1 cellular context compared by ENCODE assay signal in the genomic region with DNA sequence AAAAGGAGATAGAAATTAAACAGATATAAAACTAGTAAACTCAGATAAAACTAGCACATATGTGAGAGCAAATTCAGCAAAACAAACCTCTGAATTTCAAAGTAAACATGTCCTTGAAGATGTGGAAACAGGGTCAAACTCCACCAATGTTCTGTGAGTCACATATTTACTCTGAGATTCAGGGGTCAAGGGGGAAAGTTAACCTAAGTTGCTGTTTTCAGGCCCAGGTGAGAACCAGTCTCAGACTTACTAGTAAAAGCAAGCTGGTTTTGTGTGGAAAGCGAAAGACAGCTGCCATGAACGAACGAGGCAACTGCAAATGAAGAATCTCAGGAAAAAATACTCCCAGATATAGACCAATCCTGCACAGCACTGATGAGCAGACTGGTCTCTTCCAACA.
TF ChIP-seq lines count a peak whose summit lies in the region.

No MANE protein-coding gene starts in this region.

TF ChIP-seq in HepG2, 621 proteins besides CTCF, POLR2A, EP300 and RAD21 (continued from another document and continues in another):
- TF ChIP-seq, protein P1, sequence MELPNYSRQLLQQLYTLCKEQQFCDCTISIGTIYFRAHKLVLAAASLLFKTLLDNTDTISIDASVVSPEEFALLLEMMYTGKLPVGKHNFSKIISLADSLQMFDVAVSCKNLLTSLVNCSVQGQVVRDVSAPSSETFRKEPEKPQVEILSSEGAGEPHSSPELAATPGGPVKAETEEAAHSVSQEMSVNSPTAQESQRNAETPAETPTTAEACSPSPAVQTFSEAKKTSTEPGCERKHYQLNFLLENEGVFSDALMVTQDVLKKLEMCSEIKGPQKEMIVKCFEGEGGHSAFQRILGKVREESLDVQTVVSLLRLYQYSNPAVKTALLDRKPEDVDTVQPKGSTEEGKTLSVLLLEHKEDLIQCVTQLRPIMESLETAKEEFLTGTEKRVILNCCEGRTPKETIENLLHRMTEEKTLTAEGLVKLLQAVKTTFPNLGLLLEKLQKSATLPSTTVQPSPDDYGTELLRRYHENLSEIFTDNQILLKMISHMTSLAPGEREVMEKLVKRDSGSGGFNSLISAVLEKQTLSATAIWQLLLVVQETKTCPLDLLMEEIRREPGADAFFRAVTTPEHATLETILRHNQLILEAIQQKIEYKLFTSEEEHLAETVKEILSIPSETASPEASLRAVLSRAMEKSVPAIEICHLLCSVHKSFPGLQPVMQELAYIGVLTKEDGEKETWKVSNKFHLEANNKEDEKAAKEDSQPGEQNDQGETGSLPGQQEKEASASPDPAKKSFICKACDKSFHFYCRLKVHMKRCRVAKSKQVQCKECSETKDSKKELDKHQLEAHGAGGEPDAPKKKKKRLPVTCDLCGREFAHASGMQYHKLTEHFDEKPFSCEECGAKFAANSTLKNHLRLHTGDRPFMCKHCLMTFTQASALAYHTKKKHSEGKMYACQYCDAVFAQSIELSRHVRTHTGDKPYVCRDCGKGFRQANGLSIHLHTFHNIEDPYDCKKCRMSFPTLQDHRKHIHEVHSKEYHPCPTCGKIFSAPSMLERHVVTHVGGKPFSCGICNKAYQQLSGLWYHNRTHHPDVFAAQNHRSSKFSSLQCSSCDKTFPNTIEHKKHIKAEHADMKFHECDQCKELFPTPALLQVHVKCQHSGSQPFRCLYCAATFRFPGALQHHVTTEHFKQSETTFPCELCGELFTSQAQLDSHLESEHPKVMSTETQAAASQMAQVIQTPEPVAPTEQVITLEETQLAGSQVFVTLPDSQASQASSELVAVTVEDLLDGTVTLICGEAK (IDR thresholded peaks at IDR 0.05) = no peak
- TF ChIP-seq, protein P1 (CRISPR knock-in tag; IDR thresholded peaks at IDR 0.05) = no peak
- no peak for TF ChIP-seq HNRNPL (IDR thresholded peaks at IDR 0.05; ENCODE audit: low read depth, low read length)
- no peak for TF ChIP-seq ZBTB42 (CRISPR knock-in tag; IDR thresholded peaks at IDR 0.05)
- peak; percentile 35; the same call in 1 of the 2 replicates for TF ChIP-seq ZNF232 (CRISPR knock-in tag; IDR thresholded peaks at IDR 0.05; ENCODE audit: borderline replicate concordance)
- TF ChIP-seq SP2 (CRISPR knock-in tag; IDR thresholded peaks at IDR 0.05) = no peak
- no peak for TF ChIP-seq TIGD3 (CRISPR knock-in tag; IDR thresholded peaks at IDR 0.05; ENCODE audit: borderline replicate concordance)
- no peak for TF ChIP-seq NFKB2 (CRISPR knock-in tag; IDR thresholded peaks at IDR 0.05; ENCODE audit: borderline replicate concordance)
- no peak for TF ChIP-seq ZNF224 (CRISPR knock-in tag; IDR thresholded peaks at IDR 0.05)
- TF ChIP-seq, protein P2, sequence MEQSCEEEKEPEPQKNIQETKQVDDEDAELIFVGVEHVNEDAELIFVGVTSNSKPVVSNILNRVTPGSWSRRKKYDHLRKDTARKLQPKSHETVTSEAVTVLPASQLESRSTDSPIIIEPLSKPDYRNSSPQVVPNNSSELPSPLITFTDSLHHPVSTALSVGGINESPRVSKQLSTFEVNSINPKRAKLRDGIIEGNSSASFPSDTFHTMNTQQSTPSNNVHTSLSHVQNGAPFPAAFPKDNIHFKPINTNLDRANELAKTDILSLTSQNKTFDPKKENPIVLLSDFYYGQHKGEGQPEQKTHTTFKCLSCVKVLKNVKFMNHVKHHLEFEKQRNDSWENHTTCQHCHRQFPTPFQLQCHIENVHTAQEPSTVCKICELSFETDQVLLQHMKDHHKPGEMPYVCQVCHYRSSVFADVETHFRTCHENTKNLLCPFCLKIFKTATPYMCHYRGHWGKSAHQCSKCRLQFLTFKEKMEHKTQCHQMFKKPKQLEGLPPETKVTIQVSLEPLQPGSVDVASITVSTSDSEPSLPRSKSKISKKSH (CRISPR knock-in tag; IDR thresholded peaks at IDR 0.05; ENCODE audit: borderline replicate concordance) = no peak
- no peak for TF ChIP-seq ZNF691 (CRISPR knock-in tag; IDR thresholded peaks at IDR 0.05; ENCODE audit: borderline replicate concordance, low read depth)
- TF ChIP-seq MAFG (CRISPR knock-in tag; IDR thresholded peaks at IDR 0.05) = no peak
- no peak for TF ChIP-seq MAFF (IDR thresholded peaks at IDR 0.05; ENCODE audit: low read depth, low read length)
- TF ChIP-seq, protein P3, sequence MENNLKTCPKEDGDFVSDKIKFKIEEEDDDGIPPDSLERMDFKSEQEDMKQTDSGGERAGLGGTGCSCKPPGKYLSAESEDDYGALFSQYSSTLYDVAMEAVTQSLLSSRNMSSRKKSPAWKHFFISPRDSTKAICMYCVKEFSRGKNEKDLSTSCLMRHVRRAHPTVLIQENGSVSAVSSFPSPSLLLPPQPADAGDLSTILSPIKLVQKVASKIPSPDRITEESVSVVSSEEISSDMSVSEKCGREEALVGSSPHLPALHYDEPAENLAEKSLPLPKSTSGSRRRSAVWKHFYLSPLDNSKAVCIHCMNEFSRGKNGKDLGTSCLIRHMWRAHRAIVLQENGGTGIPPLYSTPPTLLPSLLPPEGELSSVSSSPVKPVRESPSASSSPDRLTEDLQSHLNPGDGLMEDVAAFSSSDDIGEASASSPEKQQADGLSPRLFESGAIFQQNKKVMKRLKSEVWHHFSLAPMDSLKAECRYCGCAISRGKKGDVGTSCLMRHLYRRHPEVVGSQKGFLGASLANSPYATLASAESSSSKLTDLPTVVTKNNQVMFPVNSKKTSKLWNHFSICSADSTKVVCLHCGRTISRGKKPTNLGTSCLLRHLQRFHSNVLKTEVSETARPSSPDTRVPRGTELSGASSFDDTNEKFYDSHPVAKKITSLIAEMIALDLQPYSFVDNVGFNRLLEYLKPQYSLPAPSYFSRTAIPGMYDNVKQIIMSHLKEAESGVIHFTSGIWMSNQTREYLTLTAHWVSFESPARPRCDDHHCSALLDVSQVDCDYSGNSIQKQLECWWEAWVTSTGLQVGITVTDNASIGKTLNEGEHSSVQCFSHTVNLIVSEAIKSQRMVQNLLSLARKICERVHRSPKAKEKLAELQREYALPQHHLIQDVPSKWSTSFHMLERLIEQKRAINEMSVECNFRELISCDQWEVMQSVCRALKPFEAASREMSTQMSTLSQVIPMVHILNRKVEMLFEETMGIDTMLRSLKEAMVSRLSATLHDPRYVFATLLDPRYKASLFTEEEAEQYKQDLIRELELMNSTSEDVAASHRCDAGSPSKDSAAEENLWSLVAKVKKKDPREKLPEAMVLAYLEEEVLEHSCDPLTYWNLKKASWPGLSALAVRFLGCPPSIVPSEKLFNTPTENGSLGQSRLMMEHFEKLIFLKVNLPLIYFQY (CRISPR knock-in tag; IDR thresholded peaks at IDR 0.05; ENCODE audit: borderline replicate concordance) = 0 out of 2 replicates have a peak, but pooled peaks have one; percentile 54
- peak; percentile 81 for TF ChIP-seq POGZ (CRISPR knock-in tag; IDR thresholded peaks at IDR 0.05)
- peak; percentile 88; the same call in 1 of the 2 replicates for TF ChIP-seq SALL1 (CRISPR knock-in tag; IDR thresholded peaks at IDR 0.05)
- TF ChIP-seq, protein P4, sequence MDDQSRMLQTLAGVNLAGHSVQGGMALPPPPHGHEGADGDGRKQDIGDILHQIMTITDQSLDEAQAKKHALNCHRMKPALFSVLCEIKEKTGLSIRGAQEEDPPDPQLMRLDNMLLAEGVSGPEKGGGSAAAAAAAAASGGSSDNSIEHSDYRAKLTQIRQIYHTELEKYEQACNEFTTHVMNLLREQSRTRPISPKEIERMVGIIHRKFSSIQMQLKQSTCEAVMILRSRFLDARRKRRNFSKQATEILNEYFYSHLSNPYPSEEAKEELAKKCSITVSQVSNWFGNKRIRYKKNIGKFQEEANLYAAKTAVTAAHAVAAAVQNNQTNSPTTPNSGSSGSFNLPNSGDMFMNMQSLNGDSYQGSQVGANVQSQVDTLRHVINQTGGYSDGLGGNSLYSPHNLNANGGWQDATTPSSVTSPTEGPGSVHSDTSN (CRISPR knock-in tag; IDR thresholded peaks at IDR 0.05; ENCODE audit: borderline replicate concordance) = no peak
- TF ChIP-seq ZNF652 (CRISPR knock-in tag; IDR thresholded peaks at IDR 0.05; ENCODE audit: borderline replicate concordance, low read depth) = 0 out of 2 replicates have a peak, but pooled peaks have one; percentile 45
- peak; percentile 90 for TF ChIP-seq CREM (IDR thresholded peaks at IDR 0.05)
- TF ChIP-seq CREM (CRISPR knock-in tag; IDR thresholded peaks at IDR 0.05) = no peak
- TF ChIP-seq, protein P5, sequence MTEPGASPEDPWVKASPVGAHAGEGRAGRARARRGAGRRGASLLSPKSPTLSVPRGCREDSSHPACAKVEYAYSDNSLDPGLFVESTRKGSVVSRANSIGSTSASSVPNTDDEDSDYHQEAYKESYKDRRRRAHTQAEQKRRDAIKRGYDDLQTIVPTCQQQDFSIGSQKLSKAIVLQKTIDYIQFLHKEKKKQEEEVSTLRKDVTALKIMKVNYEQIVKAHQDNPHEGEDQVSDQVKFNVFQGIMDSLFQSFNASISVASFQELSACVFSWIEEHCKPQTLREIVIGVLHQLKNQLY (CRISPR knock-in tag; IDR thresholded peaks at IDR 0.05) = peak; percentile 74
- peak; percentile 32; the same call in 1 of the 2 replicates for TF ChIP-seq GABPB1 (CRISPR knock-in tag; IDR thresholded peaks at IDR 0.05)
- TF ChIP-seq NCOA1 (CRISPR knock-in tag; IDR thresholded peaks at IDR 0.05) = peak; percentile 11; the same call in 1 of the 2 replicates
- TF ChIP-seq, protein P6, sequence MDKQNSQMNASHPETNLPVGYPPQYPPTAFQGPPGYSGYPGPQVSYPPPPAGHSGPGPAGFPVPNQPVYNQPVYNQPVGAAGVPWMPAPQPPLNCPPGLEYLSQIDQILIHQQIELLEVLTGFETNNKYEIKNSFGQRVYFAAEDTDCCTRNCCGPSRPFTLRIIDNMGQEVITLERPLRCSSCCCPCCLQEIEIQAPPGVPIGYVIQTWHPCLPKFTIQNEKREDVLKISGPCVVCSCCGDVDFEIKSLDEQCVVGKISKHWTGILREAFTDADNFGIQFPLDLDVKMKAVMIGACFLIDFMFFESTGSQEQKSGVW (CRISPR knock-in tag; IDR thresholded peaks at IDR 0.05; ENCODE audit: borderline replicate concordance) = no peak
- peak; percentile 79; the same call in 1 of the 2 replicates for TF ChIP-seq KMT2A (CRISPR knock-in tag; IDR thresholded peaks at IDR 0.05)
- TF ChIP-seq ARID5B (CRISPR knock-in tag; IDR thresholded peaks at IDR 0.05) = peak; percentile 99
- TF ChIP-seq NFRKB (IDR thresholded peaks at IDR 0.05) = no peak
- peak; percentile 87; the same call in 1 of the 2 replicates for TF ChIP-seq MIXL1 (CRISPR knock-in tag; IDR thresholded peaks at IDR 0.05)
- TF ChIP-seq DPF2 (CRISPR knock-in tag; IDR thresholded peaks at IDR 0.05; ENCODE audit: borderline replicate concordance, low read depth) = peak; percentile 100
- TF ChIP-seq ZNF382 (CRISPR knock-in tag; IDR thresholded peaks at IDR 0.05; ENCODE audit: borderline replicate concordance) = no peak
